ENCODE assay signal across 8 cellular contexts in the genomic region with DNA sequence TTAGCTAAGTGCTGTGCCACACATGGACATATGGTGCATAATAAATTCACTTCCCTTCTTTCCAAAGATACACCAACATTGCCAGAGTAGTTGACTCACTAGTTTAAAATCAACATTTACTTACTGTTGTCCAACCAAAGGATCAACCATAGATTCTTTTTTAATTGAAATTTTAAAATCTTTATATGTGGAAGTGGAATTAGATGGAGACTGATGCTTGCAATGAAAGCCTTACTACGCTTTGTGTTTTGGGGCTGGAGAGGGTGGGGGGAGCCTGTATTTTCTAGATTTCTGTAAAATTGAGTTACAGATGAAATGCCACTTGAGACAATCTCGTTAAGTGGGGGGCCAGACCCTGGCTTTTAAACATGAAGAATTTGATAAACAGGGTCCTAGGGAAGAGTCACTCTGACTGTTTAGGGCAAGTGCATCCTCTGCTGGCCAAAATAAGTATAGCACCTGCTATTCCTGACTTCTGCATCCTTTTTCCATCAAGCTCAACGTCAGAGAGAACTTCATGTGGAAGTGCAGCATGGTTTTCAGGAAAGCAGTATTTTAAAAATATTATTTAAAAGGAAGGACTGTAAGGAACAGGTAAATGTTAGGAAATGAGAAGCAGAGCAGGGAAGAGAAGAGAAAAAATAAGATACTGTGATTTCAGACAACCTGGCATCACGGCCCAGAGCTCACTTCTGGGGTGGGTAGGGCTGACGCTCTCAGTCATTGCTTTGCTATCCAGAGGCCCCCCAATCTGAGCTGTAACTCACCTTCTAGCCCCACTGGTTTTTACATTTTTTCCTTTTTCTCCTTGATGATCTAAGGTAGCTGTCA.
DNase-seq lines count a peak whose midpoint lies in the region; ATAC-seq and TF ChIP-seq lines count a peak whose summit lies in the region.

No MANE protein-coding gene starts in this region.

- peak; percentile 99 for TF ChIP-seq CTCF in chondrocyte (IDR thresholded peaks at IDR 0.05)
- TF ChIP-seq CTCF in liver (IDR thresholded peaks at IDR 0.05; ENCODE audit: low read depth, low read length, missing input control) = peak; percentile 99

- no peaks in the 10 kb centered on the region for H3K27me3 ChIP-seq in liver (ENCODE audit: control insufficient read depth in 4 of 4, insufficient read depth in 4 of 4, low read length in 3 of 4)

- no peak for ATAC-seq in GM21515 (IDR thresholded peaks at IDR 0.05; ENCODE audit: unreplicated experiment)

- peaks cover 6% of the 10 kb centered on the region for H3K4me1 Mint-ChIP-seq in activated T-cell treated with anti-CD3 and anti-CD28 coated beads, Interleukin-2, amount 50 U/mL, for 24 hours (ENCODE audit: low read depth)
- H3K4me1 Mint-ChIP-seq in chondrocyte (ENCODE audit: low read depth) = peaks cover 12% of the 10 kb centered on the region

- no peak overlapping the region for H3K4me3 Mint-ChIP-seq in activated T-cell treated with anti-CD3 and anti-CD28 coated beads, Interleukin-2, amount 50 U/mL, for 24 hours
- no peak overlapping the region for H3K4me3 Mint-ChIP-seq in chondrocyte (ENCODE audit: unreplicated experiment)

- 61% methylated on average over 5 of the region's 5 CpGs for WGBS in liver

- peak; percentile 90 to 92 for TF ChIP-seq RAD21 in liver (IDR thresholded peaks at IDR 0.05)

- peak; percentile 46 for DNase-seq in activated T-cell treated with anti-CD3 and anti-CD28 coated beads for 24 hours (ENCODE audit: low read depth)
- DNase-seq in activated T-cell treated with anti-CD3 and anti-CD28 coated beads, Interleukin-2, amount 50 U/mL, for 24 hours = no peak
- DNase-seq in NCI-H146 (lab: John Stamatoyannopoulos, UW) = peak; percentile 62
- peak; percentile 16 for DNase-seq in T-helper 9 cell
- no peak for DNase-seq in chondrocyte (ENCODE audit: low spot score)
- DNase-seq in stimulated activated CD8-positive, alpha-beta memory T cell treated with anti-CD3 and anti-CD28 coated beads, Interleukin-15, amount 100 ng/mL, for 1 hour (ENCODE audit: low read depth) = peak; percentile 35

- H3K27ac Mint-ChIP-seq in activated T-cell treated with anti-CD3 and anti-CD28 coated beads, Interleukin-2, amount 50 U/mL, for 24 hours = no peak overlapping the region
- no peak overlapping the region for H3K27ac Mint-ChIP-seq in chondrocyte (ENCODE audit: unreplicated experiment)

- no peaks in the 10 kb centered on the region for H3K36me3 Mint-ChIP-seq in activated T-cell treated with anti-CD3 and anti-CD28 coated beads, Interleukin-2, amount 50 U/mL, for 24 hours (ENCODE audit: low read depth)
- peaks cover 5% of the 10 kb centered on the region for H3K36me3 Mint-ChIP-seq in chondrocyte (ENCODE audit: low read depth)

- H3K27me3 Mint-ChIP-seq in activated T-cell treated with anti-CD3 and anti-CD28 coated beads, Interleukin-2, amount 50 U/mL, for 24 hours = no peaks in the 10 kb centered on the region
- no peaks in the 10 kb centered on the region for H3K27me3 Mint-ChIP-seq in chondrocyte (ENCODE audit: low read depth)

- H3K9me3 ChIP-seq in liver (ENCODE audit: control insufficient read depth in 4 of 4, low read length in 3 of 4) = no peaks in the 10 kb centered on the region

- no peak overlapping the region for H3K4me3 ChIP-seq in liver (ENCODE audit: low read depth in 1 of 3, low read length in 3 of 3)

- no peak overlapping the region for H3K9ac ChIP-seq in liver (ENCODE audit: low read depth in 1 of 2, low read length in 2 of 2)

- no peaks in the 10 kb centered on the region for H3K36me3 ChIP-seq in liver (ENCODE audit: control insufficient read depth in 4 of 4, insufficient read depth in 3 of 4, low read depth in 1 of 4, low read length in 3 of 4)

- H3K9me3 Mint-ChIP-seq in activated T-cell treated with anti-CD3 and anti-CD28 coated beads, Interleukin-2, amount 50 U/mL, for 24 hours = no peaks in the 10 kb centered on the region
- H3K9me3 Mint-ChIP-seq in chondrocyte (ENCODE audit: low read depth) = no peaks in the 10 kb centered on the region

- H3K4me1 ChIP-seq in liver (ENCODE audit: control insufficient read depth in 4 of 4, insufficient read depth in 4 of 4, low read length in 3 of 4) = peaks cover 3 to 10% (median 5%) of the 10 kb centered on the region in 4 donors

- no peak overlapping the region for H3K27ac ChIP-seq in liver (ENCODE audit: low read depth in 1 of 2, low read length in 2 of 2)

TF ChIP-seq in liver, 16 proteins besides CTCF, POLR2A, EP300 and RAD21:
- TF ChIP-seq, protein P1, sequence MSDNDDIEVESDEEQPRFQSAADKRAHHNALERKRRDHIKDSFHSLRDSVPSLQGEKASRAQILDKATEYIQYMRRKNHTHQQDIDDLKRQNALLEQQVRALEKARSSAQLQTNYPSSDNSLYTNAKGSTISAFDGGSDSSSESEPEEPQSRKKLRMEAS (IDR thresholded peaks at IDR 0.05) = no peak
- TF ChIP-seq RXRA (IDR thresholded peaks at IDR 0.05) (no peak), EGR1 (IDR thresholded peaks at IDR 0.05; ENCODE audit: low read depth in 2 of 2) (no peak), SP1 (IDR thresholded peaks at IDR 0.05) (no peak), HNF4A (conservative IDR thresholded peaks at IDR 0.05) (no peak), YY1 (IDR thresholded peaks at IDR 0.05) (no peak), FOXA2 (IDR thresholded peaks at IDR 0.05) (no peak), GABPA (IDR thresholded peaks at IDR 0.05 in 1 of 2, conservative IDR thresholded peaks at IDR 0.05 in 1 of 2) (no peak), JUND (IDR thresholded peaks at IDR 0.05) (no peak), NR2F2 (IDR thresholded peaks at IDR 0.05) (no peak), HNF4G (IDR thresholded peaks at IDR 0.05) (no peak), FOXA1 (IDR thresholded peaks at IDR 0.05) (no peak)
- TF ChIP-seq, protein P2, sequence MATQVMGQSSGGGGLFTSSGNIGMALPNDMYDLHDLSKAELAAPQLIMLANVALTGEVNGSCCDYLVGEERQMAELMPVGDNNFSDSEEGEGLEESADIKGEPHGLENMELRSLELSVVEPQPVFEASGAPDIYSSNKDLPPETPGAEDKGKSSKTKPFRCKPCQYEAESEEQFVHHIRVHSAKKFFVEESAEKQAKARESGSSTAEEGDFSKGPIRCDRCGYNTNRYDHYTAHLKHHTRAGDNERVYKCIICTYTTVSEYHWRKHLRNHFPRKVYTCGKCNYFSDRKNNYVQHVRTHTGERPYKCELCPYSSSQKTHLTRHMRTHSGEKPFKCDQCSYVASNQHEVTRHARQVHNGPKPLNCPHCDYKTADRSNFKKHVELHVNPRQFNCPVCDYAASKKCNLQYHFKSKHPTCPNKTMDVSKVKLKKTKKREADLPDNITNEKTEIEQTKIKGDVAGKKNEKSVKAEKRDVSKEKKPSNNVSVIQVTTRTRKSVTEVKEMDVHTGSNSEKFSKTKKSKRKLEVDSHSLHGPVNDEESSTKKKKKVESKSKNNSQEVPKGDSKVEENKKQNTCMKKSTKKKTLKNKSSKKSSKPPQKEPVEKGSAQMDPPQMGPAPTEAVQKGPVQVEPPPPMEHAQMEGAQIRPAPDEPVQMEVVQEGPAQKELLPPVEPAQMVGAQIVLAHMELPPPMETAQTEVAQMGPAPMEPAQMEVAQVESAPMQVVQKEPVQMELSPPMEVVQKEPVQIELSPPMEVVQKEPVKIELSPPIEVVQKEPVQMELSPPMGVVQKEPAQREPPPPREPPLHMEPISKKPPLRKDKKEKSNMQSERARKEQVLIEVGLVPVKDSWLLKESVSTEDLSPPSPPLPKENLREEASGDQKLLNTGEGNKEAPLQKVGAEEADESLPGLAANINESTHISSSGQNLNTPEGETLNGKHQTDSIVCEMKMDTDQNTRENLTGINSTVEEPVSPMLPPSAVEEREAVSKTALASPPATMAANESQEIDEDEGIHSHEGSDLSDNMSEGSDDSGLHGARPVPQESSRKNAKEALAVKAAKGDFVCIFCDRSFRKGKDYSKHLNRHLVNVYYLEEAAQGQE (IDR thresholded peaks at IDR 0.05) = no peak
- TF ChIP-seq, protein P3, sequence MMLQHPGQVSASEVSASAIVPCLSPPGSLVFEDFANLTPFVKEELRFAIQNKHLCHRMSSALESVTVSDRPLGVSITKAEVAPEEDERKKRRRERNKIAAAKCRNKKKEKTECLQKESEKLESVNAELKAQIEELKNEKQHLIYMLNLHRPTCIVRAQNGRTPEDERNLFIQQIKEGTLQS (IDR thresholded peaks at IDR 0.05) = no peak
- TF ChIP-seq, protein P4, sequence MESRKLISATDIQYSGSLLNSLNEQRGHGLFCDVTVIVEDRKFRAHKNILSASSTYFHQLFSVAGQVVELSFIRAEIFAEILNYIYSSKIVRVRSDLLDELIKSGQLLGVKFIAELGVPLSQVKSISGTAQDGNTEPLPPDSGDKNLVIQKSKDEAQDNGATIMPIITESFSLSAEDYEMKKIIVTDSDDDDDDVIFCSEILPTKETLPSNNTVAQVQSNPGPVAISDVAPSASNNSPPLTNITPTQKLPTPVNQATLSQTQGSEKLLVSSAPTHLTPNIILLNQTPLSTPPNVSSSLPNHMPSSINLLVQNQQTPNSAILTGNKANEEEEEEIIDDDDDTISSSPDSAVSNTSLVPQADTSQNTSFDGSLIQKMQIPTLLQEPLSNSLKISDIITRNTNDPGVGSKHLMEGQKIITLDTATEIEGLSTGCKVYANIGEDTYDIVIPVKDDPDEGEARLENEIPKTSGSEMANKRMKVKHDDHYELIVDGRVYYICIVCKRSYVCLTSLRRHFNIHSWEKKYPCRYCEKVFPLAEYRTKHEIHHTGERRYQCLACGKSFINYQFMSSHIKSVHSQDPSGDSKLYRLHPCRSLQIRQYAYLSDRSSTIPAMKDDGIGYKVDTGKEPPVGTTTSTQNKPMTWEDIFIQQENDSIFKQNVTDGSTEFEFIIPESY (IDR thresholded peaks at IDR 0.05) = no peak

Comparison
In these comparisons a context has a peak if more than half of its experiments do, and no peak if none do; other contexts are left out.
1. DNase-seq: peak in activated T-cell treated with anti-CD3 and anti-CD28 coated beads for 24 hours (single experiment), NCI-H146 (single experiment), T-helper 9 cell (single experiment) and stimulated activated CD8-positive, alpha-beta memory T cell treated with anti-CD3 and anti-CD28 coated beads, Interleukin-15, amount 100 ng/mL, for 1 hour (single experiment); none in activated T-cell treated with anti-CD3 and anti-CD28 coated beads, Interleukin-2, amount 50 U/mL, for 24 hours (single experiment) and chondrocyte (single experiment).